31 cellular contexts compared by ENCODE assay signal in the genomic region with DNA sequence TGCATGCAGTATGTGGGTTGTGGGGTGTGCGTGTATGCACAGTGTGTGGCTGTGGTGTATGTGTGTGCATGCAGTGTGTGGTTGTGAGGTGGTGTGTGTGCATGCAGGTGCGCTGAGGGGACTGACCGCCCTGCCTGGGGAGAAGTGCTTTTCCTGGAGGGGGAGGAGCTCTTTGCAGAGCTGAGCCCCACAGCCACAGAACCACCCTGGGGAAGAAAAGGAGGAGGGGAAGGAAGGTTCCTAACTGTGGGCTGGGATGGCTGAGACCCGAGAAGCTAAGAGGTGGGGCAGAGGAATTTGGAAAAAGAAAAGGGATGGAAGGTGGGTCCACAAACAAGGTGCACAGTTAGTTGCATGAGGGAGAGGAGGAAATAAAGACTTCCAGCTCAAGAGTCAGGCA. TPM values are rescaled to one million over a fixed set of nuclear protein-coding genes. Genes with fewer than 3 reads are reported as not detected.
"Had no signal": no experiment of that assay in that cellular context is flagged by ENCODE, and none has a peak within 500 bp of the region (broad histone marks: within the 10 kb centered on the region; RNA-seq: fewer than 3 reads in every experiment).

A gene (minus strand): TSS at position 123 of the 400 bp plus-strand sequence. CDS start 287 bp downstream, outside the sequence.

- H3K27ac Mint-ChIP-seq: activated CD4-positive, alpha-beta memory T cell treated with anti-CD3 and anti-CD28 coated beads, Interleukin-2, amount 10 ng/mL, durations not matched to agents 7 days and 5 days; activated CD4-positive, alpha-beta T cell treated with anti-CD3 and anti-CD28 coated beads for 36 hours; activated naive CD8-positive, alpha-beta T cell treated with anti-CD3 and anti-CD28 coated beads, Interleukin-2, amount 10 ng/mL, durations not matched to agents 7 days and 5 days; activated T-helper 17 cell treated with anti-CD3 and anti-CD28 coated beads, Interleukin-2, amount 50 U/mL, for 72 hours had no signal

- H3K4me2 ChIP-seq: SK-N-SH had no signal

- H3K4me1 ChIP-seq: adrenal gland, breast epithelium, Peyer's patch, SJCRH30 had no signal

- ATAC-seq: activated CD4-positive, alpha-beta T cell treated with anti-CD3 and anti-CD28 coated beads for 36 hours; activated T-helper 17 cell treated with anti-CD3 and anti-CD28 coated beads, Interleukin-2, amount 50 U/mL, for 72 hours had no signal

- H3K9me2 ChIP-seq: SK-N-SH had no signal

- H3K36me3 Mint-ChIP-seq: activated naive CD8-positive, alpha-beta T cell treated with anti-CD3 and anti-CD28 coated beads, Interleukin-2, amount 10 ng/mL, durations not matched to agents 7 days and 5 days had no signal

- H3K27me3 Mint-ChIP-seq: activated T-helper 17 cell treated with anti-CD3 and anti-CD28 coated beads, Interleukin-2, amount 50 U/mL, for 72 hours had no signal

- H3K9me3 ChIP-seq: adrenal gland, breast epithelium, Peyer's patch, SJCRH30, SK-N-SH had no signal

- H3K4me3 ChIP-seq: adrenal gland, breast epithelium, Peyer's patch, SJCRH30 had no signal

- H3K36me3 ChIP-seq: adrenal gland, breast epithelium, Peyer's patch, SJCRH30 had no signal

- H3K27me3 ChIP-seq: adrenal gland, breast epithelium, Peyer's patch had no signal

- H3K4me3 Mint-ChIP-seq: activated CD4-positive, alpha-beta memory T cell treated with anti-CD3 and anti-CD28 coated beads, Interleukin-2, amount 10 ng/mL, durations not matched to agents 7 days and 5 days; activated CD4-positive, alpha-beta T cell treated with anti-CD3 and anti-CD28 coated beads for 36 hours; activated naive CD8-positive, alpha-beta T cell treated with anti-CD3 and anti-CD28 coated beads, Interleukin-2, amount 10 ng/mL, durations not matched to agents 7 days and 5 days; activated T-helper 17 cell treated with anti-CD3 and anti-CD28 coated beads, Interleukin-2, amount 50 U/mL, for 72 hours had no signal

- H3K9me3 Mint-ChIP-seq: activated CD4-positive, alpha-beta memory T cell treated with anti-CD3 and anti-CD28 coated beads, Interleukin-2, amount 10 ng/mL, durations not matched to agents 7 days and 5 days; activated naive CD8-positive, alpha-beta T cell treated with anti-CD3 and anti-CD28 coated beads, Interleukin-2, amount 10 ng/mL, durations not matched to agents 7 days and 5 days; activated T-helper 17 cell treated with anti-CD3 and anti-CD28 coated beads, Interleukin-2, amount 50 U/mL, for 72 hours had no signal

- H3K9ac ChIP-seq: SK-N-SH had no signal

- H3K27ac ChIP-seq: adrenal gland, breast epithelium, Peyer's patch, RWPE1, SJCRH30, VCaP had no signal

- H3K4me1 Mint-ChIP-seq: activated CD4-positive, alpha-beta memory T cell treated with anti-CD3 and anti-CD28 coated beads, Interleukin-2, amount 10 ng/mL, durations not matched to agents 7 days and 5 days; activated CD4-positive, alpha-beta T cell treated with anti-CD3 and anti-CD28 coated beads for 36 hours had no signal

- DNase-seq: activated CD4-positive, alpha-beta memory T cell treated with anti-CD3 and anti-CD28 coated beads, Interleukin-2, amount 10 ng/mL, durations not matched to agents 7 days and 5 days; activated CD4-positive, alpha-beta T cell treated with anti-CD3 and anti-CD28 coated beads for 36 hours; activated CD4-positive, alpha-beta T cell treated with anti-CD3 and anti-CD28 coated beads, Interleukin-2, amount 50 U/mL, for 1 hour; activated gamma-delta T cell; activated naive CD4-positive, alpha-beta T cell treated with anti-CD3 and anti-CD28 coated beads, Interleukin-2, amount 50 U/mL, for 16 hours; activated naive CD8-positive, alpha-beta T cell treated with anti-CD3 and anti-CD28 coated beads, Interleukin-2, amount 10 ng/mL, durations not matched to agents 7 days and 5 days; activated T-cell treated with anti-CD3 and anti-CD28 coated beads for 4 hours; activated T-cell treated with anti-CD3 and anti-CD28 coated beads, Interleukin-2, amount 50 U/mL, for 48 hours; adrenal gland; aorta; central memory CD4-positive, alpha-beta T cell; NCI-H1105 treated with DMSO at 0.1 percent for 48 hours; NCI-H1436 treated with DMSO at 0.1 percent for 48 hours; NCI-H187; NCI-H2081 treated with DMSO at 0.1 percent for 48 hours; NCI-H2171 treated with DMSO at 0.1 percent for 48 hours; NCI-H345; NCI-H510A; NCI-H526 treated with DMSO at 0.1 percent for 48 hours; Peyer's patch; Right ventricle myocardium superior; SJCRH30; SK-N-SH; T-helper 1 cell had no signal

RNA-seq across cellular contexts. Expression of the gene that starts here (rescaled TPM):
- total RNA-seq: activated CD4-positive, alpha-beta memory T cell treated with anti-CD3 and anti-CD28 coated beads, Interleukin-2, amount 10 ng/mL, durations not matched to agents 7 days and 5 days; activated CD4-positive, alpha-beta T cell treated with anti-CD3 and anti-CD28 coated beads for 36 hours; activated CD8-positive, alpha-beta memory T cell treated with anti-CD3 and anti-CD28 coated beads for 36 hours; activated naive CD8-positive, alpha-beta T cell treated with anti-CD3 and anti-CD28 coated beads, Interleukin-2, amount 10 ng/mL, durations not matched to agents 7 days and 5 days; adrenal gland; aorta; chondrocyte; Right ventricle myocardium superior; SJCRH30; T-helper 2 cell treated with Interferon-gamma antibody and Interleukin-4, amounts not matched to agents 100 ng/mL and 5 ng/mL, for 36 hours had no signal
- polyA plus RNA-seq: adrenal gland, aorta, SK-N-SH had no signal
